ENCODE assay signal across 9 cellular contexts in the genomic region with DNA sequence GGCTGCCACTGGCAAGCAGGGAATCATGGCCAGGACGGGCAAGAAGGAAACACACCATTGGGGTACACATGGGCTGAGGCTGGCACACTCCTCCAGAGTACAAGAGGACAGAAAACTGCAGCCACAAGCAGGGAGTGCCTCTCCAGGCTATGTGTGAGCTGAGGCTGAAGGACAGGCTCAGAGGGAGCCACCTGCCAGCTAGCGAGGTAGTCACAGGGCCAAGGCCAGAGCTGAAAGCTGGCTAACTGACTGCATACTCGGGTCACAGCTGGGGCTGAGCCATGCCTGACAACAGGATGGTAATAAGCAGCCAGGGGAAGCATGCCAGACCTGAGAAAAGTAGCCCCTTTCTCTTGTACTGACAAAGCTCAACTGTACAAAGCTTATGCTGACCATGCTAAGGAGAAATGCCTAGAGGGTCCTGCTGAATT. TPM values are rescaled to one million over a fixed set of nuclear protein-coding genes. Genes with fewer than 3 reads are reported as not detected.
DNase-seq lines count a peak whose midpoint lies in the region; ATAC-seq and TF ChIP-seq lines count a peak whose summit lies in the region.
"Had no signal": no experiment of that assay in that cellular context is flagged by ENCODE, and none has a peak within 500 bp of the region (broad histone marks: within the 10 kb centered on the region; RNA-seq: fewer than 3 reads in every experiment).

No MANE protein-coding gene starts in this region.

- H3K9ac ChIP-seq in fibroblast of lung (ENCODE audit: insufficient read depth, low read length) (no peak overlapping the region), neuronal stem cell (ENCODE audit: low read depth, low read length, poor library complexity) (no peak overlapping the region)

- H3K4me3 ChIP-seq in NB4 (ENCODE audit: low read depth, low read length), result no peak overlapping the region
- H3K4me3 ChIP-seq in fibroblast of lung (replicated peaks in 1 of 4; ENCODE audit: control extremely low read depth in 1 of 4, insufficient read depth in 1 of 4, low read depth in 3 of 4, low read length in 4 of 4), result no peak overlapping the region
- no peak overlapping the region for H3K4me3 ChIP-seq in neuronal stem cell (ENCODE audit: low read length in 2 of 2)
- H3K4me3 ChIP-seq: prostate gland had no signal

- no peaks in the 10 kb centered on the region for H3K79me1 ChIP-seq in neuronal stem cell (ENCODE audit: low read depth, low read length)

- CTCF ChIA-PET in activated CD4-positive, alpha-beta T cell treated with anti-CD3 and anti-CD28 coated beads, Interleukin-2, amount 10 ng/mL, durations not matched to agents 7 days and 5 days (lab: Charles Lee), result interaction anchor here (0.5 to 1.6 kb wide), 3 partner anchors 12 to 86 kb away, joined by 3 to 4 read pairs (median 3); no protein-coding TSS in a partner anchor

- peak overlapping the region; percentile 1 for H3K23ac ChIP-seq in neuronal stem cell (ENCODE audit: low read depth, low read length, poor library complexity)

- H2BK5ac ChIP-seq in neuronal stem cell (ENCODE audit: low read length), result no peak overlapping the region

- no peak overlapping the region for H3K4me3 Mint-ChIP-seq in activated CD4-positive, alpha-beta T cell treated with anti-CD3 and anti-CD28 coated beads, Interleukin-2, amount 10 ng/mL, durations not matched to agents 7 days and 5 days

- H3K18ac ChIP-seq in neuronal stem cell (ENCODE audit: low read length), result peak overlapping the region; percentile 0

- H3K27ac Mint-ChIP-seq in activated CD4-positive, alpha-beta T cell treated with anti-CD3 and anti-CD28 coated beads, Interleukin-2, amount 10 ng/mL, durations not matched to agents 7 days and 5 days, result no peak overlapping the region

- H3K14ac ChIP-seq in neuronal stem cell (ENCODE audit: low read length), result no peak overlapping the region

- H3K9me3 ChIP-seq in fibroblast of lung (ENCODE audit: control insufficient read depth, insufficient read depth, low read depth, low read length) (no peaks in the 10 kb centered on the region), neuronal stem cell (replicated peaks in 1 of 2; ENCODE audit: control insufficient read depth in 2 of 2, insufficient read depth in 1 of 2, low read depth in 1 of 2, low read length in 2 of 2) (peaks cover 0 to 3% of the 10 kb centered on the region in 2 donors)
- H3K9me3 ChIP-seq: prostate gland had no signal

- no peaks in the 10 kb centered on the region for H4K20me1 ChIP-seq in fibroblast of lung (ENCODE audit: control insufficient read depth, extremely low read depth, insufficient read depth, low read length)

- H3K27ac ChIP-seq in fibroblast of lung (ENCODE audit: insufficient read depth, low read length) (no peak overlapping the region), neuronal stem cell (replicated peaks; ENCODE audit: low read length) (no peak overlapping the region)
- H3K27ac ChIP-seq: prostate gland had no signal

- peaks cover 14% of the 10 kb centered on the region for H3K36me3 Mint-ChIP-seq in activated CD4-positive, alpha-beta T cell treated with anti-CD3 and anti-CD28 coated beads, Interleukin-2, amount 10 ng/mL, durations not matched to agents 7 days and 5 days (ENCODE audit: low read depth)

- DNase-seq in COLO829 (ENCODE audit: low spot score) (peak; percentile 39), NB4 (ENCODE audit: low read depth) (peak; percentile 2), fibroblast of lung (ENCODE audit: low read depth in 2 of 2) (peak; percentile 6 to 17), neuronal stem cell (ENCODE audit: low spot score) (no peak), SKM-1 (lab: John Stamatoyannopoulos, UW; ENCODE audit: unreplicated experiment) (no peak), putamen (ENCODE audit: low spot score) (no peak)
- DNase-seq in activated CD4-positive, alpha-beta T cell treated with anti-CD3 and anti-CD28 coated beads, Interleukin-2, amount 10 ng/mL, durations not matched to agents 7 days and 5 days, result no peak

- H3K4ac ChIP-seq in neuronal stem cell (ENCODE audit: low read length), result no peak overlapping the region

- peaks cover 20% of the 10 kb centered on the region for H3K4me1 Mint-ChIP-seq in activated CD4-positive, alpha-beta T cell treated with anti-CD3 and anti-CD28 coated beads, Interleukin-2, amount 10 ng/mL, durations not matched to agents 7 days and 5 days

- H3K4me1 ChIP-seq in fibroblast of lung (ENCODE audit: control insufficient read depth, extremely low read depth, insufficient read depth, low read length) (peaks cover 2% of the 10 kb centered on the region), neuronal stem cell (ENCODE audit: control insufficient read depth in 2 of 2, insufficient read depth in 1 of 2, low read depth in 1 of 2, low read length in 2 of 2) (peaks cover 8 to 13% of the 10 kb centered on the region in 2 donors)
- H3K4me1 ChIP-seq: prostate gland had no signal

- TF ChIP-seq CTCF in NB4 (IDR thresholded peaks at IDR 0.05; ENCODE audit: low read depth, low read length) (no peak), fibroblast of lung (conservative IDR thresholded peaks at IDR 0.05 in 1 of 2, IDR thresholded peaks at IDR 0.05 in 1 of 2; ENCODE audit: low read depth in 1 of 2, low read length in 2 of 2) (no peak)

- H2BK15ac ChIP-seq in neuronal stem cell (ENCODE audit: low read length), result no peak overlapping the region

- H3K27me3 ChIP-seq in fibroblast of lung (ENCODE audit: control insufficient read depth, insufficient read depth, low read length) (no peaks in the 10 kb centered on the region), neuronal stem cell (ENCODE audit: control insufficient read depth in 3 of 3, insufficient read depth in 3 of 3, low read depth in 1 of 3, low read length in 3 of 3) (no peaks in the 10 kb centered on the region)

- peaks cover 3% of the 10 kb centered on the region for H3K36me3 ChIP-seq in fibroblast of lung (ENCODE audit: control insufficient read depth, insufficient read depth, low read length)
- H3K36me3 ChIP-seq in neuronal stem cell (replicated peaks in 1 of 2; ENCODE audit: control insufficient read depth in 2 of 2, insufficient read depth in 2 of 2, low read length in 2 of 2), result peaks cover 2 to 29% of the 10 kb centered on the region in 2 donors
- H3K36me3 ChIP-seq: prostate gland had no signal

- H2AK5ac ChIP-seq in neuronal stem cell (ENCODE audit: low read depth, low read length), result no peak overlapping the region

- no peaks in the 10 kb centered on the region for H3K9me3 Mint-ChIP-seq in activated CD4-positive, alpha-beta T cell treated with anti-CD3 and anti-CD28 coated beads, Interleukin-2, amount 10 ng/mL, durations not matched to agents 7 days and 5 days

- no peaks in the 10 kb centered on the region for H3K79me2 ChIP-seq in fibroblast of lung (ENCODE audit: control insufficient read depth, insufficient read depth, low read length)

- H3K4me2 ChIP-seq in fibroblast of lung (ENCODE audit: extremely low read depth, insufficient read depth, low read length) (no peak overlapping the region), neuronal stem cell (ENCODE audit: insufficient read depth, low read length, poor library complexity, severe bottlenecking) (no peak overlapping the region)

- WGBS in neuronal stem cell (ENCODE audit: extremely low coverage in 2 of 2, insufficient read length in 2 of 2, insufficient replicate concordance in 1 of 2), 2 donors, result no CpG with 5 or more reads among the region's 3 CpGs

- TF ChIP-seq POLR2A in NB4 (IDR thresholded peaks at IDR 0.05; ENCODE audit: extremely low read depth, insufficient read length), result no peak

- H4K91ac ChIP-seq in neuronal stem cell (ENCODE audit: low read depth, low read length, poor library complexity), result no peak overlapping the region

- no peak overlapping the region for H4K8ac ChIP-seq in neuronal stem cell (ENCODE audit: low read depth, low read length)

- H2AFZ ChIP-seq in fibroblast of lung (ENCODE audit: low read length) (no peak overlapping the region), neuronal stem cell (ENCODE audit: low read length) (no peak overlapping the region)

- H2BK120ac ChIP-seq in neuronal stem cell (ENCODE audit: low read depth, low read length), result no peak overlapping the region

- no peak overlapping the region for H2BK12ac ChIP-seq in neuronal stem cell (ENCODE audit: low read length)

- no peak for ATAC-seq in GM18517 (IDR thresholded peaks at IDR 0.05; ENCODE audit: unreplicated experiment)

- no peaks in the 10 kb centered on the region for H3K27me3 Mint-ChIP-seq in activated CD4-positive, alpha-beta T cell treated with anti-CD3 and anti-CD28 coated beads, Interleukin-2, amount 10 ng/mL, durations not matched to agents 7 days and 5 days

- POLR2A ChIA-PET in activated CD4-positive, alpha-beta T cell treated with anti-CD3 and anti-CD28 coated beads, Interleukin-2, amount 10 ng/mL, durations not matched to agents 7 days and 5 days (lab: Charles Lee), result no interaction called here

RNA-seq across cellular contexts. Expression of a gene that starts 52.0 kb away (rescaled TPM):
- total RNA-seq in fibroblast of lung, result 122 and 160 TPM in 2 replicates
- polyA plus RNA-seq in fibroblast of lung, result 101 and 109 TPM in 2 replicates
- 83.4 and 96.8 TPM in 2 replicates for polyA plus RNA-seq in fibroblast of lung (2012)
- polyA minus RNA-seq in fibroblast of lung (ENCODE audit: low replicate concordance), result 4.6 and 6.8 TPM in 2 replicates
- polyA plus RNA-seq in neuronal stem cell (2013, experiment 1 of 2), result 76.9 TPM
- polyA plus RNA-seq in neuronal stem cell (2013, experiment 2 of 2), result 78.4 TPM
- total RNA-seq in activated CD4-positive, alpha-beta T cell treated with anti-CD3 and anti-CD28 coated beads, Interleukin-2, amount 10 ng/mL, durations not matched to agents 7 days and 5 days, result 10 to 100 TPM; 61.3 to 62.4 TPM

Comparison
In these comparisons a context has a peak if more than half of its experiments do, and no peak if none do; other contexts are left out.
1. DNase-seq: peak in COLO829 (single experiment), NB4 (single experiment) and fibroblast of lung (2 of 2); none in neuronal stem cell (single experiment), SKM-1 (single experiment), putamen (single experiment) and activated CD4-positive, alpha-beta T cell treated with anti-CD3 and anti-CD28 coated beads, Interleukin-2, amount 10 ng/mL, durations not matched to agents 7 days and 5 days (single experiment).